19 cellular contexts compared by ENCODE assay signal in genomic region chr4:53916431-53916889, GRCh38.
DNase-seq lines count a peak whose midpoint lies in the region; TF ChIP-seq lines count a peak whose summit lies in the region.
"Had no signal": no experiment of that assay in that cellular context is flagged by ENCODE, and none has a peak within 500 bp of the region (broad histone marks: within the 10 kb centered on the region; RNA-seq: fewer than 3 reads in every experiment).

No MANE protein-coding gene starts in this region.

- TF ChIP-seq CTCF in astrocyte of the cerebellum (IDR thresholded peaks at IDR 0.05; ENCODE audit: low read depth, low read length, missing control alignments) (no peak), fibroblast of lung (conservative IDR thresholded peaks at IDR 0.05 in 1 of 2, IDR thresholded peaks at IDR 0.05 in 1 of 2; ENCODE audit: low read depth in 1 of 2, low read length in 2 of 2) (no peak)

- H3K36me3 ChIP-seq in fibroblast of lung (ENCODE audit: control insufficient read depth, insufficient read depth, low read length): no peaks in the 10 kb centered on the region
- H3K36me3 ChIP-seq: right atrium auricular region, WERI-Rb-1 had no signal

- H3K27me3 ChIP-seq in fibroblast of lung (ENCODE audit: control insufficient read depth, insufficient read depth, low read length): no peaks in the 10 kb centered on the region
- H3K27me3 ChIP-seq: right atrium auricular region had no signal

- peak overlapping the region; percentile 19 for H3K4me2 ChIP-seq in fibroblast of lung (ENCODE audit: extremely low read depth, insufficient read depth, low read length)

- H3K4me3 ChIP-seq in astrocyte of the cerebellum (ENCODE audit: low read depth, low read length): no peak overlapping the region
- no peak overlapping the region for H3K4me3 ChIP-seq in fibroblast of lung (replicated peaks in 1 of 4; ENCODE audit: control extremely low read depth in 1 of 4, insufficient read depth in 1 of 4, low read depth in 3 of 4, low read length in 4 of 4)
- H3K4me3 ChIP-seq: right atrium auricular region had no signal

- H3K27ac ChIP-seq in fibroblast of lung (ENCODE audit: insufficient read depth, low read length): peak overlapping the region; percentile 11
- H3K27ac ChIP-seq: C4-2B, right atrium auricular region, WERI-Rb-1 had no signal

- no peak overlapping the region for H3K9ac ChIP-seq in fibroblast of lung (ENCODE audit: insufficient read depth, low read length)

- peak; percentile 32 for DNase-seq in HPDE6-E6E7 (ENCODE audit: extremely low spot score)
- peak; percentile 52 for DNase-seq in astrocyte of the cerebellum (ENCODE audit: low read depth)
- peak in 1 of 2 donors; percentile 70 for DNase-seq in fibroblast of lung (ENCODE audit: low read depth in 2 of 2)
- peak; percentile 29 for DNase-seq in renal cortical epithelial cell (ENCODE audit: low read depth)
- no peak for DNase-seq in immature natural killer cell
- DNase-seq in HuH-7.5 (ENCODE audit: low spot score): no peak
- no peak for DNase-seq in ACHN
- no peak for DNase-seq in NCI-H1048 (lab: John Stamatoyannopoulos, UW)
- DNase-seq: activated CD4-positive, alpha-beta memory T cell treated with anti-CD3 and anti-CD28 coated beads for 36 hours; cerebellar nuclear complex; DMS153; NCI-H1694; NCI-H345; stimulated activated naive CD8-positive, alpha-beta T cell treated with anti-CD3 and anti-CD28 coated beads, Interleukin-15, Interleukin-2, amounts not matched to agents 100 U/mL and 50 U/mL, for 24 hours; WERI-Rb-1 had no signal

- in situ Hi-C loops in astrocyte of the cerebellum (cut with HindIII; ENCODE audit: low sequenced_read_pairs) (loop anchor here (25.0 kb wide), 1 partner anchor 904 kb away; no protein-coding TSS in a partner anchor), ACHN (cut with HindIII; ENCODE audit: low pct_ligation_motif_present, low pct_unique_long_range_greater_than_20kb, low sequenced_read_pairs) (no loop called here)

- no peak overlapping the region for H2AFZ ChIP-seq in fibroblast of lung (ENCODE audit: low read length)

- no peak overlapping the region for H3K4me3 Mint-ChIP-seq in immature natural killer cell
- H3K4me3 Mint-ChIP-seq: activated CD4-positive, alpha-beta memory T cell treated with anti-CD3 and anti-CD28 coated beads for 36 hours; mesothelial cell of epicardium; type B pancreatic cell had no signal

- H3K36me3 Mint-ChIP-seq in immature natural killer cell: no peaks in the 10 kb centered on the region
- H3K36me3 Mint-ChIP-seq: activated CD4-positive, alpha-beta memory T cell treated with anti-CD3 and anti-CD28 coated beads for 36 hours; mesothelial cell of epicardium; type B pancreatic cell had no signal

- peaks cover 17% of the 10 kb centered on the region for H3K4me1 ChIP-seq in fibroblast of lung (ENCODE audit: control insufficient read depth, extremely low read depth, insufficient read depth, low read length)
- H3K4me1 ChIP-seq: right atrium auricular region had no signal

- no peaks in the 10 kb centered on the region for H3K9me3 Mint-ChIP-seq in immature natural killer cell
- H3K9me3 Mint-ChIP-seq: activated CD4-positive, alpha-beta memory T cell treated with anti-CD3 and anti-CD28 coated beads for 36 hours; mesothelial cell of epicardium; type B pancreatic cell had no signal

- H3K4me1 Mint-ChIP-seq in immature natural killer cell: no peaks in the 10 kb centered on the region

- H3K9me3 ChIP-seq in fibroblast of lung (ENCODE audit: control insufficient read depth, insufficient read depth, low read depth, low read length): no peaks in the 10 kb centered on the region
- H3K9me3 ChIP-seq: right atrium auricular region had no signal

- no peaks in the 10 kb centered on the region for H4K20me1 ChIP-seq in fibroblast of lung (ENCODE audit: control insufficient read depth, extremely low read depth, insufficient read depth, low read length)

- H3K27me3 Mint-ChIP-seq in immature natural killer cell (ENCODE audit: low read depth in 3 of 3): peaks cover under 1 to 4% (median 3%) of the 10 kb centered on the region in 3 donors

- H3K79me2 ChIP-seq in fibroblast of lung (ENCODE audit: control insufficient read depth, insufficient read depth, low read length): no peaks in the 10 kb centered on the region

- H3K27ac Mint-ChIP-seq in immature natural killer cell: no peak overlapping the region
- H3K27ac Mint-ChIP-seq: activated CD4-positive, alpha-beta memory T cell treated with anti-CD3 and anti-CD28 coated beads for 36 hours; mesothelial cell of epicardium; type B pancreatic cell had no signal

Comparison
In these comparisons a context has a peak if more than half of its experiments do, and no peak if none do; other contexts are left out.
1. DNase-seq: peak in HPDE6-E6E7 (single experiment), astrocyte of the cerebellum (single experiment) and renal cortical epithelial cell (single experiment); none in immature natural killer cell (0 of 3), HuH-7.5 (single experiment), ACHN (single experiment) and NCI-H1048 (single experiment).